In genomic region chr5:20601678-20602100, GRCh38 we compare ENCODE assay signal across 13 cellular contexts.
DNase-seq lines count a peak whose midpoint lies in the region; ATAC-seq and TF ChIP-seq lines count a peak whose summit lies in the region.
"Had no signal": no experiment of that assay in that cellular context is flagged by ENCODE, and none has a peak within 500 bp of the region (broad histone marks: within the 10 kb centered on the region; RNA-seq: fewer than 3 reads in every experiment).

No MANE protein-coding gene starts in this region.

- H3K9me3 Mint-ChIP-seq in activated T-helper 2 cell treated with anti-CD3 and anti-CD28 coated beads, Interferon-gamma antibody, Interleukin-2, Interleukin-4, amounts not matched to agents 10 μg/mL and 5 μg/mL and 100 μg/mL, durations not matched to agents 14 hours and 24 hours and 36 hours: peaks cover 36% of the 10 kb centered on the region
- peaks cover 17 to 38% (median 26%) of the 10 kb centered on the region in 5 donors for H3K9me3 Mint-ChIP-seq in CD8-positive, alpha-beta memory T cell

- no peaks in the 10 kb centered on the region for H3K27me3 ChIP-seq in brain microvascular endothelial cell (replicated peaks)
- no peaks in the 10 kb centered on the region for H3K27me3 ChIP-seq in CD8-positive, alpha-beta memory T cell (ENCODE audit: insufficient read depth, low read length, poor library complexity, severe bottlenecking)
- H3K27me3 ChIP-seq: ovary had no signal

- H3K27me3 Mint-ChIP-seq in activated T-helper 2 cell treated with anti-CD3 and anti-CD28 coated beads, Interferon-gamma antibody, Interleukin-2, Interleukin-4, amounts not matched to agents 10 μg/mL and 5 μg/mL and 100 μg/mL, durations not matched to agents 14 hours and 24 hours and 36 hours (ENCODE audit: low read depth): no peaks in the 10 kb centered on the region
- no peaks in the 10 kb centered on the region for H3K27me3 Mint-ChIP-seq in CD8-positive, alpha-beta memory T cell

- no peak for ATAC-seq in HG03457 (IDR thresholded peaks at IDR 0.05; ENCODE audit: unreplicated experiment)

- H3K4me1 Mint-ChIP-seq in activated T-helper 2 cell treated with anti-CD3 and anti-CD28 coated beads, Interferon-gamma antibody, Interleukin-2, Interleukin-4, amounts not matched to agents 10 μg/mL and 5 μg/mL and 100 μg/mL, durations not matched to agents 14 hours and 24 hours and 36 hours (ENCODE audit: low read depth): no peaks in the 10 kb centered on the region
- no peaks in the 10 kb centered on the region for H3K4me1 Mint-ChIP-seq in CD8-positive, alpha-beta memory T cell

- no peak for TF ChIP-seq CTCF in brain microvascular endothelial cell (IDR thresholded peaks at IDR 0.05; ENCODE audit: low read depth, low read length, missing control alignments)

- intact Hi-C loops in activated T-helper 2 cell treated with anti-CD3 and anti-CD28 coated beads, Interferon-gamma antibody, Interleukin-2, Interleukin-4, amounts not matched to agents 10 μg/mL and 5 μg/mL and 100 μg/mL, durations not matched to agents 14 hours and 24 hours and 36 hours (cut with micrococcal nuclease): no loop called here

- no peaks in the 10 kb centered on the region for H3K36me3 Mint-ChIP-seq in activated T-helper 2 cell treated with anti-CD3 and anti-CD28 coated beads, Interferon-gamma antibody, Interleukin-2, Interleukin-4, amounts not matched to agents 10 μg/mL and 5 μg/mL and 100 μg/mL, durations not matched to agents 14 hours and 24 hours and 36 hours (ENCODE audit: low read depth)
- no peaks in the 10 kb centered on the region for H3K36me3 Mint-ChIP-seq in CD8-positive, alpha-beta memory T cell

- H3K4me1 ChIP-seq in CD8-positive, alpha-beta memory T cell (ENCODE audit: insufficient read depth, low read length): no peaks in the 10 kb centered on the region

- no peaks in the 10 kb centered on the region for H3K36me3 ChIP-seq in brain microvascular endothelial cell (replicated peaks)
- H3K36me3 ChIP-seq in CD8-positive, alpha-beta memory T cell (ENCODE audit: insufficient read depth, low read length): no peaks in the 10 kb centered on the region
- H3K36me3 ChIP-seq: ovary had no signal

- H3K4me3 Mint-ChIP-seq in activated T-helper 2 cell treated with anti-CD3 and anti-CD28 coated beads, Interferon-gamma antibody, Interleukin-2, Interleukin-4, amounts not matched to agents 10 μg/mL and 5 μg/mL and 100 μg/mL, durations not matched to agents 14 hours and 24 hours and 36 hours (ENCODE audit: low read depth): no peak overlapping the region
- H3K4me3 Mint-ChIP-seq in CD8-positive, alpha-beta memory T cell: no peak overlapping the region
- H3K4me3 Mint-ChIP-seq: T-helper 1 cell treated with Interleukin-12 subunit alpha and Interleukin-12 subunit beta and Interleukin-4 antibody, amounts not matched to agents 30 μg/mL and 1 μg/mL, for 36 hours had no signal

- POLR2A ChIA-PET in CD8-positive, alpha-beta memory T cell (lab: Charles Lee): no interaction called here

- no peak overlapping the region for H3K4me3 ChIP-seq in brain microvascular endothelial cell (ENCODE audit: low read depth, low read length)
- H3K4me3 ChIP-seq in CD8-positive, alpha-beta memory T cell (ENCODE audit: low read length): no peak overlapping the region
- H3K4me3 ChIP-seq: ovary had no signal

- peak; percentile 95 for DNase-seq in H4 (ENCODE audit: low spot score)
- peak; percentile 8 for DNase-seq in NCI-H526 treated with DMSO at 0.1 percent for 48 hours (lab: John Stamatoyannopoulos, UW)
- peak; percentile 1 for DNase-seq in brain microvascular endothelial cell
- DNase-seq in non-pigmented ciliary epithelial cell (ENCODE audit: low read depth): peak; percentile 51
- no peak for DNase-seq in activated T-helper 2 cell treated with anti-CD3 and anti-CD28 coated beads, Interferon-gamma antibody, Interleukin-2, Interleukin-4, amounts not matched to agents 10 μg/mL and 5 μg/mL and 100 μg/mL, durations not matched to agents 14 hours and 24 hours and 36 hours (ENCODE audit: low spot score)
- DNase-seq in activated T-cell treated with anti-CD3 and anti-CD28 coated beads, Interleukin-2, amount 50 U/mL, for 1 hour: no peak
- DNase-seq in CD8-positive, alpha-beta memory T cell: no peak
- DNase-seq: erythroblast; NCI-H446 treated with DMSO at 0.1 percent for 48 hours; ovary; stimulated activated CD4-positive, alpha-beta T cell treated with anti-CD3 and anti-CD28 coated beads, Interleukin-2, amount 100 ng/mL, for 48 hours had no signal

- in situ Hi-C loops in brain microvascular endothelial cell (cut with HindIII; ENCODE audit: low pct_ligation_motif_present, low sequenced_read_pairs): no loop called here

- CTCF ChIA-PET in CD8-positive, alpha-beta memory T cell (lab: Charles Lee): no interaction called here

- no peaks in the 10 kb centered on the region for H3K9me3 ChIP-seq in CD8-positive, alpha-beta memory T cell (ENCODE audit: low read length)
- H3K9me3 ChIP-seq: ovary had no signal

- H3K27ac ChIP-seq in brain microvascular endothelial cell: no peak overlapping the region
- no peak overlapping the region for H3K27ac ChIP-seq in CD8-positive, alpha-beta memory T cell (ENCODE audit: low read depth, low read length)
- H3K27ac ChIP-seq: ovary had no signal

- H3K27ac Mint-ChIP-seq in activated T-helper 2 cell treated with anti-CD3 and anti-CD28 coated beads, Interferon-gamma antibody, Interleukin-2, Interleukin-4, amounts not matched to agents 10 μg/mL and 5 μg/mL and 100 μg/mL, durations not matched to agents 14 hours and 24 hours and 36 hours: no peak overlapping the region
- no peak overlapping the region for H3K27ac Mint-ChIP-seq in CD8-positive, alpha-beta memory T cell
- H3K27ac Mint-ChIP-seq: T-helper 1 cell treated with Interleukin-12 subunit alpha and Interleukin-12 subunit beta and Interleukin-4 antibody, amounts not matched to agents 30 μg/mL and 1 μg/mL, for 36 hours had no signal

Comparison
In these comparisons a context has a peak if more than half of its experiments do, and no peak if none do; other contexts are left out.
1. DNase-seq: peak in H4 (single experiment), NCI-H526 treated with DMSO at 0.1 percent for 48 hours (single experiment), brain microvascular endothelial cell (single experiment) and non-pigmented ciliary epithelial cell (single experiment); none in activated T-helper 2 cell treated with anti-CD3 and anti-CD28 coated beads, Interferon-gamma antibody, Interleukin-2, Interleukin-4, amounts not matched to agents 10 μg/mL and 5 μg/mL and 100 μg/mL, durations not matched to agents 14 hours and 24 hours and 36 hours (single experiment), activated T-cell treated with anti-CD3 and anti-CD28 coated beads, Interleukin-2, amount 50 U/mL, for 1 hour (single experiment) and CD8-positive, alpha-beta memory T cell (0 of 5).